In the genomic region with DNA sequence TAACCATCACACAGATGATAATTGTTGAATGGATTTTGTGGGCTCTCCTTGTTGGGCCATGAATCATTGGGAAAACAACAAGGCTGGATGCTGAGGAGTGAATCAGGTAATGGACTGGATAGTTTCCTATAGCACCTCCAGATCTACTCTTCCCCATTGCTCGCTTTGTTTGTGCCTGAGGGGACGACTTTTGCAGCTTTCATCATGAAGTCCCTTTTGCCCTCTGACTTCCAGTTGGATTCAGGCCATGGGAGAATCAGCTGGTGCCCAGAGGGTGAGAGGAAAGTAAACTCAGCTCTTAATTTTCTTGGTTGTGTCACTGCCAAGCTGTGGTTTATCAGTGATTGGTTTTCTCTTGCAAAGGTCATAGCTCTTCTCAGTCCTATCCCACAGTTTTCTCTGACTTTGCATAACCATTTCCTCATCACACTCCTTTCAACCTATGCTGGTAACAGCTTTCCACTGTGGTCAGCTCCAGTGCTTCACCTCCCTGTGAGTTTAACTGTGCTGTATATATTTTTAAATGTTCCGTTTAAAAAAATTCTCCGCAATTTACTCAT, we compare ENCODE assay signal across 20 cellular contexts.
DNase-seq lines count a peak whose midpoint lies in the region; ATAC-seq and TF ChIP-seq lines count a peak whose summit lies in the region.
"Had no signal": no experiment of that assay in that cellular context is flagged by ENCODE, and none has a peak within 500 bp of the region (broad histone marks: within the 10 kb centered on the region; RNA-seq: fewer than 3 reads in every experiment).

No MANE protein-coding gene starts in this region.

- no peak overlapping the region for H3K27ac Mint-ChIP-seq in activated CD4-positive, alpha-beta T cell treated with anti-CD3 and anti-CD28 coated beads, Interleukin-2, amount 10 ng/mL, durations not matched to agents 7 days and 5 days
- no peak overlapping the region for H3K27ac Mint-ChIP-seq in CD4-positive, alpha-beta T cell
- H3K27ac Mint-ChIP-seq: CD8-positive, alpha-beta memory T cell had no signal

- ATAC-seq in HG03097 (IDR thresholded peaks at IDR 0.05; ENCODE audit: low FRiP score, unreplicated experiment) = no peak
- no peak for ATAC-seq in CD4-positive, alpha-beta T cell (ENCODE audit: poor library complexity)

- no peak overlapping the region for H3K27ac ChIP-seq in CD4-positive, alpha-beta T cell (ENCODE audit: low read depth, low read length)
- H3K27ac ChIP-seq: Peyer's patch had no signal

- H3K36me3 Mint-ChIP-seq in activated CD4-positive, alpha-beta T cell treated with anti-CD3 and anti-CD28 coated beads, Interleukin-2, amount 10 ng/mL, durations not matched to agents 7 days and 5 days (ENCODE audit: low read depth) = no peaks in the 10 kb centered on the region
- no peaks in the 10 kb centered on the region for H3K36me3 Mint-ChIP-seq in CD4-positive, alpha-beta T cell (ENCODE audit: low read depth)
- H3K36me3 Mint-ChIP-seq: CD8-positive, alpha-beta memory T cell had no signal

- no peak for TF ChIP-seq CTCF in astrocyte of the cerebellum (IDR thresholded peaks at IDR 0.05; ENCODE audit: low read depth, low read length, missing control alignments)
- no peak for TF ChIP-seq CTCF in CD4-positive, alpha-beta T cell (IDR thresholded peaks at IDR 0.05)

- H3K4me3 ChIP-seq in astrocyte of the cerebellum (ENCODE audit: low read depth, low read length) = no peak overlapping the region
- H3K4me3 ChIP-seq: Peyer's patch had no signal

- H3K9me3 ChIP-seq in CD4-positive, alpha-beta T cell (ENCODE audit: control insufficient read depth, low read length) = no peaks in the 10 kb centered on the region
- H3K9me3 ChIP-seq: Peyer's patch, SK-N-SH had no signal

- H3K27me3 ChIP-seq in CD4-positive, alpha-beta T cell (ENCODE audit: control insufficient read depth, insufficient read depth, low read length) = no peaks in the 10 kb centered on the region
- H3K27me3 ChIP-seq: Peyer's patch had no signal

- POLR2A ChIA-PET in activated CD4-positive, alpha-beta T cell treated with anti-CD3 and anti-CD28 coated beads, Interleukin-2, amount 10 ng/mL, durations not matched to agents 7 days and 5 days (lab: Charles Lee) = no interaction called here
- POLR2A ChIA-PET in CD4-positive, alpha-beta T cell (lab: Charles Lee) = no interaction called here

- H3K27me3 Mint-ChIP-seq in activated CD4-positive, alpha-beta T cell treated with anti-CD3 and anti-CD28 coated beads, Interleukin-2, amount 10 ng/mL, durations not matched to agents 7 days and 5 days = no peaks in the 10 kb centered on the region
- no peaks in the 10 kb centered on the region for H3K27me3 Mint-ChIP-seq in CD4-positive, alpha-beta T cell

- intact Hi-C loops in CD4-positive, alpha-beta T cell (cut with DNase I, micrococcal nuclease) = no loop called here

- peak; percentile 72 for DNase-seq in Caki2 (ENCODE audit: low read depth)
- DNase-seq in M059J (ENCODE audit: low read depth) = peak; percentile 81
- peak; percentile 8 for DNase-seq in astrocyte of the cerebellum (ENCODE audit: low read depth)
- peak; percentile 44 for DNase-seq in iris pigment epithelial cell (ENCODE audit: low read depth)
- no peak for DNase-seq in NCI-H1694 (lab: John Stamatoyannopoulos, UW)
- no peak for DNase-seq in activated CD4-positive, alpha-beta T cell treated with anti-CD3 and anti-CD28 coated beads, Interleukin-2, amount 10 ng/mL, durations not matched to agents 7 days and 5 days
- no peak for DNase-seq in CD4-positive, alpha-beta T cell
- DNase-seq: CD8-positive, alpha-beta memory T cell; DMS79 treated with DMSO at 0.1 percent for 48 hours; GF-D8; H7; NCI-H1092; NCI-H1694 treated with DMSO at 0.1 percent for 48 hours; NCI-H2107; NCI-H226; NCI-H524 treated with DMSO at 0.1 percent for 48 hours; Peyer's patch; SHP77; SK-N-SH had no signal

- H3K4me1 Mint-ChIP-seq in activated CD4-positive, alpha-beta T cell treated with anti-CD3 and anti-CD28 coated beads, Interleukin-2, amount 10 ng/mL, durations not matched to agents 7 days and 5 days = no peaks in the 10 kb centered on the region
- no peaks in the 10 kb centered on the region for H3K4me1 Mint-ChIP-seq in CD4-positive, alpha-beta T cell (ENCODE audit: low read depth)
- H3K4me1 Mint-ChIP-seq: CD8-positive, alpha-beta memory T cell had no signal

- no peak overlapping the region for H3K4me3 Mint-ChIP-seq in activated CD4-positive, alpha-beta T cell treated with anti-CD3 and anti-CD28 coated beads, Interleukin-2, amount 10 ng/mL, durations not matched to agents 7 days and 5 days
- H3K4me3 Mint-ChIP-seq in CD4-positive, alpha-beta T cell = no peak overlapping the region
- H3K4me3 Mint-ChIP-seq: CD8-positive, alpha-beta memory T cell had no signal

- CTCF ChIA-PET in activated CD4-positive, alpha-beta T cell treated with anti-CD3 and anti-CD28 coated beads, Interleukin-2, amount 10 ng/mL, durations not matched to agents 7 days and 5 days (lab: Charles Lee) = no interaction called here
- CTCF ChIA-PET in CD4-positive, alpha-beta T cell (lab: Charles Lee) = no interaction called here

- no peaks in the 10 kb centered on the region for H3K9me3 Mint-ChIP-seq in activated CD4-positive, alpha-beta T cell treated with anti-CD3 and anti-CD28 coated beads, Interleukin-2, amount 10 ng/mL, durations not matched to agents 7 days and 5 days
- H3K9me3 Mint-ChIP-seq in CD4-positive, alpha-beta T cell = no peaks in the 10 kb centered on the region

- in situ Hi-C loops in Caki2 (cut with HindIII; ENCODE audit: low pct_unique_long_range_greater_than_20kb, low sequenced_read_pairs) = no loop called here
- in situ Hi-C loops in astrocyte of the cerebellum (cut with HindIII; ENCODE audit: low sequenced_read_pairs) = no loop called here

Comparison
In these comparisons a context has a peak if more than half of its experiments do, and no peak if none do; other contexts are left out.
1. DNase-seq: peak in Caki2 (single experiment), M059J (single experiment), astrocyte of the cerebellum (single experiment) and iris pigment epithelial cell (single experiment); none in NCI-H1694 (single experiment), activated CD4-positive, alpha-beta T cell treated with anti-CD3 and anti-CD28 coated beads, Interleukin-2, amount 10 ng/mL, durations not matched to agents 7 days and 5 days (single experiment) and CD4-positive, alpha-beta T cell (0 of 10).